Comparison of ENCODE assay signal across 18 cellular contexts in the genomic region with DNA sequence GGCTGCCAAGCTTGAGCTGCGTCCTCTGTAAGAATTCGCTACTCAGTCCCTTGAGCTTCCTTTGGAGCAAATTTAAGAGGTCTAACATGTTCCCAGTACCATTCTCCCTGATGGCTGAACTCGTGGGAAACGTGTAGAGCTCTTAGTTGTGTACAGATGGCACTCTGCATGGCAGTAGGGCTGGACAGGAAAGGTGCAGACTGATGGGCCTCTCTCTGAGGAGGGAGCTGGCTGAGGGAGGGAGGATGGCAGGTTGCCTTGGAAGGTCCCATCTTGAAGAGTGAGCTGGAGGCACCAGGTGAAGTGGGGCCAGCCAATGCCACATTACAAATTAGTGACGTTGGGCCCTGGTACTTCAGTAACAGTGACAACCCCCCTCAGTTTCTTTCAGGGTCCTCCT.
"Had no signal": no experiment of that assay in that cellular context is flagged by ENCODE, and none has a peak within 500 bp of the region (broad histone marks: within the 10 kb centered on the region; RNA-seq: fewer than 3 reads in every experiment).

No MANE protein-coding gene starts in this region.

- H3K4me3 ChIP-seq: esophagus muscularis mucosa, gastroesophageal sphincter, heart left ventricle, hepatocyte, left lung, lower lobe of right lung had no signal

- H3K27ac ChIP-seq: esophagus muscularis mucosa, foreskin keratinocyte, gastroesophageal sphincter, heart left ventricle, hepatocyte, left lung, lower lobe of right lung had no signal

- H3K36me3 Mint-ChIP-seq: immature natural killer cell had no signal

- H3K27ac Mint-ChIP-seq: dendritic cell treated with granulocyte-macrophage colony-stimulating factor and Interleukin-4, amounts not matched to agents 40 ng/mL and 50 ng/mL, for 4 days; effector memory CD8-positive, alpha-beta T cell; immature natural killer cell had no signal

- H3K9me3 Mint-ChIP-seq: dendritic cell treated with granulocyte-macrophage colony-stimulating factor and Interleukin-4, amounts not matched to agents 40 ng/mL and 50 ng/mL, for 4 days had no signal

- H3K4me3 Mint-ChIP-seq: dendritic cell treated with granulocyte-macrophage colony-stimulating factor and Interleukin-4, amounts not matched to agents 40 ng/mL and 50 ng/mL, for 4 days; effector memory CD8-positive, alpha-beta T cell; immature natural killer cell had no signal

- ATAC-seq: effector memory CD8-positive, alpha-beta T cell; foreskin keratinocyte; gastroesophageal sphincter; heart left ventricle; left cardiac atrium; left lung; left ventricle myocardium superior; lower lobe of right lung had no signal

- DNase-seq: cortex of kidney; effector CD8-positive, alpha-beta T cell; effector memory CD8-positive, alpha-beta T cell; foreskin keratinocyte; glutamatergic neuron; heart left ventricle; hypothalamus; immature natural killer cell; left cardiac atrium; left lung; left ventricle myocardium superior; lower lobe of right lung; mesendoderm; midbrain had no signal

- H3K4me1 Mint-ChIP-seq: immature natural killer cell had no signal

- H3K27me3 Mint-ChIP-seq: dendritic cell treated with granulocyte-macrophage colony-stimulating factor and Interleukin-4, amounts not matched to agents 40 ng/mL and 50 ng/mL, for 4 days; effector memory CD8-positive, alpha-beta T cell had no signal
